7 cellular contexts compared by ENCODE assay signal in genomic region chr6:72457738-72458137, GRCh38.
"Had no signal": no experiment of that assay in that cellular context is flagged by ENCODE, and none has a peak within 500 bp of the region (broad histone marks: within the 10 kb centered on the region; RNA-seq: fewer than 3 reads in every experiment).

No MANE protein-coding gene starts in this region.

- H3K4me3 ChIP-seq: GM12878 had no signal

- FAIRE-seq: GM12878, GM12891, GM12892, GM18507, GM19239 had no signal

- DNase-seq: GDM1, GF-D8 had no signal

- ATAC-seq: GM12878 had no signal
